8 cellular contexts compared by ENCODE assay signal in the genomic region with DNA sequence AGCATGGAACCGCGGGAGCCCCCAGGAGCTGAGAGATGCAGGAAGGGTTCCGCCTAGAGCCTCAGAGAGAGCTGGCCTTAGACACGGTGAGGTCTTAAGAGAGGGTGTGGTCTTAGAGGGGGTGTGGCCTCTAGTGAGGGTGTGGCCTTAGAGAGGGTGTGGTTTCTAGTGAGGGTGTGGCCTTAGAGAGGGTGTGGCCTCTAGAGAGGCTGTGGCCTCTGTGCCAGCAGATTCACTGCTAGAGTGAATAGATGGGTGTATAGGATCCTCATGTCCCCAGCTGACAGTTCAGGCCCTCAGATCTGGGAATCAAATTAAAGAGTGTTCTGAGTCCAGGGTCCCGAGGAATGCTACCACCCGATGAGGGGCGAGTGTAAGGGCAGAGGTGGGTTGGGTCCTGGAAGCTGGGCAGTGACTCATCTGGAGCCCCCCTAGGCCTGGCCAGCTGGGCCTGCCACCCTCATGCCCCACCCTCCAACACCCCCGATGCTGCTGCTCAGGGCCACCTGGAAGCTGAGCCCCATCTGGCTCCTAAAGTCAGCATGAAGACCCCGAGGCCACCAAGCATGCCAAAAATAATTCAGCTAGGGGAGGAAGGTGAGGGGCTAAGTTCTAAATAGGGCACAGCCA. TPM values are rescaled to one million over a fixed set of nuclear protein-coding genes. Genes with fewer than 3 reads are reported as not detected.
DNase-seq lines count a peak whose midpoint lies in the region; ATAC-seq and TF ChIP-seq lines count a peak whose summit lies in the region.

No MANE protein-coding gene starts in this region.

- H3K4ac ChIP-seq in H9 (ENCODE audit: low read depth, low read length): no peak overlapping the region

- H3K4me3 ChIP-seq in CD4-positive, CD25-positive, alpha-beta regulatory T cell (ENCODE audit: low read depth, low read length): no peak overlapping the region
- H3K4me3 ChIP-seq in upper lobe of right lung (no peak overlapping the region), gastrocnemius medialis (no peak overlapping the region)

- H2BK15ac ChIP-seq in H9 (ENCODE audit: low read depth, low read length): no peak overlapping the region

- H3K14ac ChIP-seq in H9 (ENCODE audit: insufficient read depth, low read length): no peak overlapping the region

- no peak overlapping the region for H2AFZ ChIP-seq in H9 (ENCODE audit: low read length)

- no peaks in the 10 kb centered on the region for H3K27me3 ChIP-seq in CD4-positive, CD25-positive, alpha-beta regulatory T cell (ENCODE audit: control insufficient read depth, insufficient read depth, low read length)
- no peaks in the 10 kb centered on the region for H3K27me3 ChIP-seq in H9 (ENCODE audit: insufficient read depth, low read length)
- no peaks in the 10 kb centered on the region for H3K27me3 ChIP-seq in upper lobe of right lung
- no peaks in the 10 kb centered on the region for H3K27me3 ChIP-seq in gastrocnemius medialis

- no peak overlapping the region for H3T11ph ChIP-seq in H9 (ENCODE audit: low read length)

- no peaks in the 10 kb centered on the region for H3K36me3 ChIP-seq in CD4-positive, CD25-positive, alpha-beta regulatory T cell (ENCODE audit: control insufficient read depth, insufficient read depth, low read length)
- no peaks in the 10 kb centered on the region for H3K36me3 ChIP-seq in upper lobe of right lung
- no peaks in the 10 kb centered on the region for H3K36me3 ChIP-seq in gastrocnemius medialis

- no peak overlapping the region for H3K4me2 ChIP-seq in H9 (ENCODE audit: insufficient read depth, insufficient read length, low read length)

- peak in 1 of 3 donors; percentile 33 for DNase-seq in CD4-positive, CD25-positive, alpha-beta regulatory T cell
- DNase-seq in H9 (peak; percentile 81), SW480 (ENCODE audit: low spot score) (peak; percentile 86), fibroblast of gingiva (ENCODE audit: low read depth) (peak; percentile 24), upper lobe of right lung (peak; percentile 26), T-helper 9 cell (no peak), gastrocnemius medialis (no peak)

- no peaks in the 10 kb centered on the region for H3K36me3 Mint-ChIP-seq in CD4-positive, CD25-positive, alpha-beta regulatory T cell
- H3K36me3 Mint-ChIP-seq in H9 (ENCODE audit: insufficient read depth in 1 of 3, low read depth in 3 of 3): peaks cover 0 to 8% (median 0%) of the 10 kb centered on the region in 3 experiments; a peak in 2 of 7 replicates

- H2BK20ac ChIP-seq in H9 (ENCODE audit: low read depth, low read length, poor library complexity, severe bottlenecking): no peak overlapping the region

- no peak overlapping the region for H2BK5ac ChIP-seq in H9 (ENCODE audit: insufficient read length, low read length)

- H3K4me1 Mint-ChIP-seq in CD4-positive, CD25-positive, alpha-beta regulatory T cell: peaks cover 0 to 8% (median 3%) of the 10 kb centered on the region in 4 donors
- H3K4me1 Mint-ChIP-seq in H9: peaks cover 0 to 9% of the 10 kb centered on the region in 2 experiments; a peak in 2 of 4 replicates

- no peaks in the 10 kb centered on the region for H3K79me1 ChIP-seq in H9 (ENCODE audit: insufficient read depth, low read depth, low read length, poor library complexity, severe bottlenecking)

- H2AK5ac ChIP-seq in H9 (ENCODE audit: insufficient read length, low read length): no peak overlapping the region

- no peak overlapping the region for H3K27ac Mint-ChIP-seq in CD4-positive, CD25-positive, alpha-beta regulatory T cell
- H3K27ac Mint-ChIP-seq in H9: no peak overlapping the region

- no CpG with 5 or more reads among the region's 9 CpGs for WGBS in H9 (ENCODE audit: extremely low coverage, insufficient read length, low lambda C conversion rate)

- TF ChIP-seq CTCF in H9 (conservative IDR thresholded peaks at IDR 0.05) (no peak), upper lobe of right lung (IDR thresholded peaks at IDR 0.05) (no peak), gastrocnemius medialis (IDR thresholded peaks at IDR 0.05 in 4 of 5, conservative IDR thresholded peaks at IDR 0.05 in 1 of 5) (no peak)

- H4K91ac ChIP-seq in H9 (ENCODE audit: insufficient read length, low read depth, low read length): no peak overlapping the region

- no peak overlapping the region for H3K18ac ChIP-seq in H9 (ENCODE audit: insufficient read length, low read depth, low read length)

- TF ChIP-seq POLR2A in gastrocnemius medialis (IDR thresholded peaks at IDR 0.05): no peak

- in situ Hi-C loops in gastrocnemius medialis (cut with MboI; ENCODE audit: low sequenced_read_pairs in 4 of 4): no loop called here

- no peak overlapping the region for H4K8ac ChIP-seq in H9 (replicated peaks; ENCODE audit: insufficient read length, low read depth, low read length)

- H3K27ac ChIP-seq in CD4-positive, CD25-positive, alpha-beta regulatory T cell (ENCODE audit: insufficient read depth, low read length, poor library complexity, severe bottlenecking): no peak overlapping the region
- no peak overlapping the region for H3K27ac ChIP-seq in H9 (ENCODE audit: insufficient read length, low read depth, low read length)
- H3K27ac ChIP-seq in upper lobe of right lung: no peak overlapping the region
- H3K27ac ChIP-seq in gastrocnemius medialis: no peak overlapping the region

- H3K79me2 ChIP-seq in H9 (ENCODE audit: insufficient read depth, low read length): no peaks in the 10 kb centered on the region

- intact Hi-C loops in upper lobe of right lung (cut with DNase I): no loop called here
- intact Hi-C loops in gastrocnemius medialis (cut with DNase I; ENCODE audit: low total_unique reads): loop anchor here (5.0 kb wide), 1 partner anchor 53 kb away; no protein-coding TSS in a partner anchor

- H4K20me1 ChIP-seq in H9 (ENCODE audit: control insufficient read depth, insufficient read depth, insufficient read length): no peaks in the 10 kb centered on the region

- H3K23me2 ChIP-seq in H9 (ENCODE audit: insufficient read length, low read depth, low read length, poor library complexity, severe bottlenecking): no peaks in the 10 kb centered on the region

- H3K9me3 Mint-ChIP-seq in CD4-positive, CD25-positive, alpha-beta regulatory T cell: peaks cover 0 to 2% (median 0%) of the 10 kb centered on the region in 7 donors
- H3K9me3 Mint-ChIP-seq in H9: peaks cover 3 to 4% of the 10 kb centered on the region in 2 experiments; a peak in 4 of 5 replicates

- no peak overlapping the region for H3K56ac ChIP-seq in H9 (ENCODE audit: insufficient read length, low read depth, low read length)

- H2BK120ac ChIP-seq in H9 (ENCODE audit: low read depth, low read length, poor library complexity, severe bottlenecking): no peak overlapping the region

- no peak overlapping the region for H3K9ac ChIP-seq in H9 (ENCODE audit: extremely low read depth, insufficient read length, low read length)

- no peak overlapping the region for H4K5ac ChIP-seq in H9 (ENCODE audit: insufficient read length, low read depth, low read length)

- H2BK12ac ChIP-seq in H9 (ENCODE audit: insufficient read length, low read depth, low read length): no peak overlapping the region

- peaks cover 4% of the 10 kb centered on the region for H3K27me3 Mint-ChIP-seq in CD4-positive, CD25-positive, alpha-beta regulatory T cell
- peaks cover 48% of the 10 kb centered on the region for H3K27me3 Mint-ChIP-seq in H9 (ENCODE audit: low read depth)

- no peak overlapping the region for H3K4me3 Mint-ChIP-seq in CD4-positive, CD25-positive, alpha-beta regulatory T cell
- H3K4me3 Mint-ChIP-seq in H9: no peak overlapping the region

- no peak overlapping the region for H3K23ac ChIP-seq in H9 (ENCODE audit: insufficient read length, low read depth, low read length)

- no peaks in the 10 kb centered on the region for H3K9me3 ChIP-seq in CD4-positive, CD25-positive, alpha-beta regulatory T cell (ENCODE audit: control insufficient read depth in 2 of 2, low read length in 2 of 2)
- H3K9me3 ChIP-seq in H9 (ENCODE audit: control insufficient read depth, low read depth, low read length) (no peaks in the 10 kb centered on the region), upper lobe of right lung (no peaks in the 10 kb centered on the region), gastrocnemius medialis (no peaks in the 10 kb centered on the region)

- peaks cover 12% of the 10 kb centered on the region for H3K4me1 ChIP-seq in CD4-positive, CD25-positive, alpha-beta regulatory T cell (ENCODE audit: control insufficient read depth, insufficient read depth, low read length, poor library complexity, severe bottlenecking)
- H3K4me1 ChIP-seq in H9 (ENCODE audit: insufficient read depth, low read length): no peaks in the 10 kb centered on the region
- no peaks in the 10 kb centered on the region for H3K4me1 ChIP-seq in upper lobe of right lung
- peaks cover 20 to 22% of the 10 kb centered on the region in 2 donors for H3K4me1 ChIP-seq in gastrocnemius medialis

- peak; percentile 39 to 61 for ATAC-seq in CD4-positive, CD25-positive, alpha-beta regulatory T cell (ENCODE audit: low read depth in 2 of 2)
- ATAC-seq in upper lobe of right lung (peak; percentile 49), gastrocnemius medialis (no peak), HG03565 (IDR thresholded peaks at IDR 0.05; ENCODE audit: unreplicated experiment) (no peak)

RNA-seq across cellular contexts. Expression of gene IGF2, which starts 49.5 kb away (rescaled TPM):
- 0.07 TPM for total RNA-seq in CD4-positive, CD25-positive, alpha-beta regulatory T cell
- not detected for polyA plus RNA-seq in CD4-positive, CD25-positive, alpha-beta regulatory T cell
- total RNA-seq in H9 (2021): 2.8 and 3.1 TPM in 2 replicates
- 8.8 TPM for total RNA-seq in upper lobe of right lung
- total RNA-seq in gastrocnemius medialis: 10 to 100 TPM; 21.6 to 42.4 (median 29.2) TPM

Comparison
In these comparisons a context has a peak if more than half of its experiments do, and no peak if none do; other contexts are left out.
1. ATAC-seq: peak in CD4-positive, CD25-positive, alpha-beta regulatory T cell (2 of 2) and upper lobe of right lung (single experiment); none in gastrocnemius medialis (0 of 2) and HG03565 (single experiment).
2. DNase-seq: peak in H9 (single experiment), SW480 (single experiment), fibroblast of gingiva (single experiment) and upper lobe of right lung (single experiment); none in T-helper 9 cell (single experiment) and gastrocnemius medialis (0 of 2).